ENCODE assay signal across 15 cellular contexts in genomic region chr2:71689393-71689792, GRCh38.
DNase-seq lines count a peak whose midpoint lies in the region; ATAC-seq, FAIRE-seq and TF ChIP-seq lines count a peak whose summit lies in the region.
"Had no signal": no experiment of that assay in that cellular context is flagged by ENCODE, and none has a peak within 500 bp of the region (broad histone marks: within the 10 kb centered on the region; RNA-seq: fewer than 3 reads in every experiment).

No MANE protein-coding gene starts in this region.

- no peak for TF ChIP-seq EP300 in HepG2 (IDR thresholded peaks at IDR 0.05; ENCODE audit: low read depth in 2 of 2, low read length in 2 of 2)
- no peak for TF ChIP-seq EP300 in HepG2 (CRISPR knock-in tag; IDR thresholded peaks at IDR 0.05; ENCODE audit: borderline replicate concordance)

- H3K4me1 ChIP-seq in right lobe of liver: no peaks in the 10 kb centered on the region
- H3K4me1 ChIP-seq in HepG2 (ENCODE audit: insufficient read depth, low read length): no peaks in the 10 kb centered on the region
- H3K4me1 ChIP-seq in neutrophil (ENCODE audit: control insufficient read depth in 1 of 2, insufficient read depth in 1 of 2, low read depth in 1 of 2, low read length in 1 of 2): no peaks in the 10 kb centered on the region

- WGBS in right lobe of liver (ENCODE audit: insufficient coverage, low coverage, low lambda C conversion rate, missing lambda C conversion rate): 38% methylated on average over 2 of the region's 2 CpGs
- WGBS in HepG2 (ENCODE audit: low lambda C conversion rate): 3% methylated on average over 2 of the region's 2 CpGs

- TF ChIP-seq POLR2A in right lobe of liver (IDR thresholded peaks at IDR 0.05) (no peak), HepG2 (IDR thresholded peaks at IDR 0.05; ENCODE audit: insufficient read depth in 1 of 2, low read depth in 2 of 2, low read length in 2 of 2) (no peak)

- POLR2A ChIA-PET in HepG2 (lab: Yijun Ruan, JAX) (no interaction called here), T-cell (lab: Charles Lee) (no interaction called here)

- no TSS peak for BruUV-seq in HepG2 (replicated peaks; lab: Mats Ljungman, UMichigan)

- in situ Hi-C loops in HepG2 (cut with HindIII; ENCODE audit: extremely low pct_ligation_motif_present, low pct_unique_long_range_greater_than_20kb): no loop called here

- no peak for FAIRE-seq in HepG2 (lab: Jason Lieb, UNC)

- CTCF ChIA-PET in HepG2 (lab: Yijun Ruan, JAX; ENCODE audit: low intra/inter-chr PET ratio, low total read pairs) (no interaction called here), T-cell (lab: Charles Lee) (no interaction called here)

- no peak overlapping the region for H3K4me2 ChIP-seq in HepG2 (ENCODE audit: low read depth, low read length)
- H3K4me2 ChIP-seq: BLaER1 had no signal

- no peak overlapping the region for H3K27ac Mint-ChIP-seq in glutamatergic neuron (ENCODE audit: unreplicated experiment)
- no peak overlapping the region for H3K27ac Mint-ChIP-seq in T-cell
- H3K27ac Mint-ChIP-seq: CD4-positive, CD25-positive, alpha-beta regulatory T cell had no signal

- intact Hi-C loops in right lobe of liver (cut with DNase I) (no loop called here), HepG2 (cut with micrococcal nuclease; ENCODE audit: unreplicated experiment) (no loop called here)

- H3K27me3 ChIP-seq in right lobe of liver (no peaks in the 10 kb centered on the region), HepG2 (ENCODE audit: control insufficient read depth in 1 of 2, insufficient read depth in 2 of 2, low read length in 2 of 2) (peaks cover 0 to 21% of the 10 kb centered on the region in 2 experiments), neutrophil (no peaks in the 10 kb centered on the region)
- H3K27me3 ChIP-seq: BLaER1 had no signal

- H4K20me1 ChIP-seq in HepG2 (ENCODE audit: insufficient read depth, low read length): no peaks in the 10 kb centered on the region
- H4K20me1 ChIP-seq: BLaER1 had no signal

- no peak for TF ChIP-seq CTCF in right lobe of liver (IDR thresholded peaks at IDR 0.05)
- no peak for TF ChIP-seq CTCF in HepG2 (CRISPR knock-in tag; IDR thresholded peaks at IDR 0.05)
- no peak for TF ChIP-seq CTCF in neutrophil (IDR thresholded peaks at IDR 0.05)
- TF ChIP-seq CTCF in glutamatergic neuron (IDR thresholded peaks at IDR 0.05; ENCODE audit: partially characterized antibody, unreplicated experiment): no peak
- no peak for TF ChIP-seq CTCF in GM10266 (IDR thresholded peaks at IDR 0.05; ENCODE audit: control insufficient read depth, insufficient read depth, low read depth, missing control alignments)

- H3K36me3 Mint-ChIP-seq in glutamatergic neuron (ENCODE audit: unreplicated experiment) (peaks cover 8% of the 10 kb centered on the region), T-cell (no peaks in the 10 kb centered on the region)
- H3K36me3 Mint-ChIP-seq: CD4-positive, CD25-positive, alpha-beta regulatory T cell had no signal

- peak; percentile 17 for DNase-seq in activated effector memory CD4-positive, alpha-beta T cell treated with anti-CD3 and anti-CD28 coated beads, Interleukin-2, amount 50 U/mL, for 16 hours
- DNase-seq in activated effector memory CD4-positive, alpha-beta T cell treated with Interleukin-2 at 50 U/mL for 16 hours: no peak
- DNase-seq in right lobe of liver (peak in 2 of 3 donors; percentile 1 to 50), HepG2 (ENCODE audit: low spot score) (no peak), glutamatergic neuron (no peak), T-cell (no peak), GM10266 (ENCODE audit: extremely low spot score) (no peak)
- DNase-seq: AML-193; CD4-positive, CD25-positive, alpha-beta regulatory T cell; DMS53; GF-D8 had no signal

- H3K79me2 ChIP-seq in HepG2 (ENCODE audit: insufficient read depth, low read length): no peaks in the 10 kb centered on the region

- H3K36me3 ChIP-seq in right lobe of liver: no peaks in the 10 kb centered on the region
- H3K36me3 ChIP-seq in HepG2 (replicated peaks in 1 of 2; ENCODE audit: control insufficient read depth in 1 of 2, insufficient read depth in 2 of 2, low read length in 2 of 2): no peaks in the 10 kb centered on the region
- H3K36me3 ChIP-seq in neutrophil: peaks cover 67% of the 10 kb centered on the region
- H3K36me3 ChIP-seq: BLaER1 had no signal

- H3K9me3 ChIP-seq in right lobe of liver (no peaks in the 10 kb centered on the region), HepG2 (ENCODE audit: low read length) (no peaks in the 10 kb centered on the region), neutrophil (no peaks in the 10 kb centered on the region)
- H3K9me3 ChIP-seq: BLaER1 had no signal

- H3K4me1 Mint-ChIP-seq in glutamatergic neuron (ENCODE audit: low read depth, unreplicated experiment): peaks cover 4% of the 10 kb centered on the region
- no peaks in the 10 kb centered on the region for H3K4me1 Mint-ChIP-seq in T-cell
- H3K4me1 Mint-ChIP-seq: CD4-positive, CD25-positive, alpha-beta regulatory T cell had no signal

- H3K4me3 ChIP-seq in right lobe of liver: no peak overlapping the region
- H3K4me3 ChIP-seq in HepG2 (replicated peaks in 1 of 3; ENCODE audit: insufficient read depth in 1 of 3, low read depth in 2 of 3, low read length in 3 of 3): no peak overlapping the region
- no peak overlapping the region for H3K4me3 ChIP-seq in neutrophil (ENCODE audit: low read depth in 1 of 2, low read length in 1 of 2)
- H3K4me3 ChIP-seq: BLaER1 had no signal

- no peak for TF ChIP-seq RAD21 in HepG2 (CRISPR knock-in tag; IDR thresholded peaks at IDR 0.05)

- ATAC-seq in right lobe of liver (peak in 1 of 4 donors; percentile 56), HepG2 (no peak), T-cell (replicated peaks in 1 of 4) (no peak)
- ATAC-seq: HCT116 had no signal

- H3K9me3 Mint-ChIP-seq in glutamatergic neuron (ENCODE audit: unreplicated experiment): peaks cover 3% of the 10 kb centered on the region
- H3K9me3 Mint-ChIP-seq in T-cell: peaks cover 0 to 9% (median 0%) of the 10 kb centered on the region in 3 donors

- H3K27me3 Mint-ChIP-seq in glutamatergic neuron (ENCODE audit: unreplicated experiment): no peaks in the 10 kb centered on the region
- H3K27me3 Mint-ChIP-seq in T-cell: peaks cover 4 to 7% of the 10 kb centered on the region in 2 donors
- H3K27me3 Mint-ChIP-seq: CD4-positive, CD25-positive, alpha-beta regulatory T cell had no signal

- no peak overlapping the region for H3K9ac ChIP-seq in HepG2 (ENCODE audit: insufficient read depth, low read depth, low read length)
- H3K9ac ChIP-seq: BLaER1 had no signal

- H3K4me3 Mint-ChIP-seq in glutamatergic neuron (ENCODE audit: unreplicated experiment) (no peak overlapping the region), T-cell (no peak overlapping the region)
- H3K4me3 Mint-ChIP-seq: CD4-positive, CD25-positive, alpha-beta regulatory T cell had no signal

- H2AFZ ChIP-seq in HepG2 (ENCODE audit: low read length): no peak overlapping the region

- H3K27ac ChIP-seq in right lobe of liver: no peak overlapping the region
- no peak overlapping the region for H3K27ac ChIP-seq in HepG2 (ENCODE audit: extremely low read length, insufficient read depth, low read length)
- peak overlapping the region; percentile 45 for H3K27ac ChIP-seq in neutrophil
- H3K27ac ChIP-seq: 22Rv1, BLaER1 had no signal

TF ChIP-seq in HepG2, 621 proteins besides CTCF, POLR2A, EP300 and RAD21 (continues in another document):
- no peak for TF ChIP-seq ZNF563 (CRISPR knock-in tag; IDR thresholded peaks at IDR 0.05)
- no peak for TF ChIP-seq USF2 (IDR thresholded peaks at IDR 0.05; ENCODE audit: low read depth, low read length)
- TF ChIP-seq USF2 (CRISPR knock-in tag; IDR thresholded peaks at IDR 0.05; ENCODE audit: borderline replicate concordance): no peak
- no peak for TF ChIP-seq JUND (CRISPR knock-in tag; IDR thresholded peaks at IDR 0.05)
- no peak for TF ChIP-seq ZNF12 (CRISPR knock-in tag; IDR thresholded peaks at IDR 0.05)
- TF ChIP-seq KDM4B (CRISPR knock-in tag; IDR thresholded peaks at IDR 0.05): no peak
- TF ChIP-seq ZNF766 (CRISPR knock-in tag; IDR thresholded peaks at IDR 0.05; ENCODE audit: borderline replicate concordance): no peak
- no peak for TF ChIP-seq ZNF362 (CRISPR knock-in tag; IDR thresholded peaks at IDR 0.05; ENCODE audit: borderline replicate concordance)
- no peak for TF ChIP-seq ATF4 (CRISPR knock-in tag; IDR thresholded peaks at IDR 0.05)

Comparison
In these comparisons a context has a peak if more than half of its experiments do, and no peak if none do; other contexts are left out.
1. DNase-seq: peak in activated effector memory CD4-positive, alpha-beta T cell treated with anti-CD3 and anti-CD28 coated beads, Interleukin-2, amount 50 U/mL, for 16 hours (single experiment) and right lobe of liver (2 of 3); none in activated effector memory CD4-positive, alpha-beta T cell treated with Interleukin-2 at 50 U/mL for 16 hours (single experiment), HepG2 (single experiment), glutamatergic neuron (single experiment), T-cell (0 of 34) and GM10266 (single experiment).